ENCODE assay signal across 10 cellular contexts in genomic region chr7:106290319-106290718, GRCh38.
"Had no signal": no experiment of that assay in that cellular context is flagged by ENCODE, and none has a peak within 500 bp of the region (broad histone marks: within the 10 kb centered on the region; RNA-seq: fewer than 3 reads in every experiment).

No MANE protein-coding gene starts in this region.

- H3K9me3 ChIP-seq: stomach, uterus had no signal

- H3K27ac ChIP-seq: uterus had no signal

- H3K4me3 ChIP-seq: lung, stomach, uterus had no signal

- DNase-seq: activated CD4-positive, alpha-beta T cell treated with anti-CD3 and anti-CD28 coated beads, Interleukin-2, amount 50 U/mL, for 4 hours; activated effector memory CD4-positive, alpha-beta T cell treated with Interleukin-2 at 50 U/mL for 16 hours; activated T-cell treated with anti-CD3 and anti-CD28 coated beads, Interleukin-2, amount 50 U/mL, for 1 hour; aorta; effector CD4-positive, alpha-beta T cell; hippocampal formation; stimulated activated CD4-positive, alpha-beta T cell treated with anti-CD3 and anti-CD28 coated beads, Interleukin-4, amount 100 ng/mL, for 24 hours; stomach; uterus had no signal

- H3K27me3 ChIP-seq: stomach, uterus had no signal

- H3K4me1 ChIP-seq: uterus had no signal

- H3K36me3 ChIP-seq: stomach, uterus had no signal
